In the genomic region with DNA sequence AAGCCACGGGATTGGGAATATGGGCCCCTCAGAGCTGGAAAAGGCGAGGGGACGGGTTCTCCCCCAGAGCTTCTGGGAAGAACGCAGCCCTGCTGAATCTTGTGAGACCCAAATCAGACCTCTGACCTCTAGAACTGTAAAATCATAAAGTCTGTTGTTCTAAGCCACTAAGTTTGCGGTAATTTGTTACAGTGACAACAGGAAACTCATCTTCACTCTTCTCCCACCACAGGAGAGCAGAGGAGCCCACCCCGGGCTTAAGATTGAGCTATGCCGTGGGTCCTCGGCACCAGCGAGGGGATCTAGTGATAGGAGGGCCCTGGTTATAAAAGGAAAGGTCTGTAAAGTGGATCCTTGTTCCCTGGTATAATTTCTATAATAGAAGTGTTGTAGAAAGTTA, we compare ENCODE assay signal across 18 cellular contexts. TPM values are rescaled to one million over a fixed set of nuclear protein-coding genes. Genes with fewer than 3 reads are reported as not detected.
DNase-seq lines count a peak whose midpoint lies in the region; ATAC-seq and TF ChIP-seq lines count a peak whose summit lies in the region.
"Had no signal": no experiment of that assay in that cellular context is flagged by ENCODE, and none has a peak within 500 bp of the region (broad histone marks: within the 10 kb centered on the region; RNA-seq: fewer than 3 reads in every experiment).

No MANE protein-coding gene starts in this region.

- H3K27ac Mint-ChIP-seq in activated T-cell treated with anti-CD3 and anti-CD28 coated beads, Interleukin-2, amount 50 U/mL, for 72 hours, result no peak overlapping the region
- peak overlapping the region; percentile 83 for H3K27ac Mint-ChIP-seq in stimulated activated effector memory CD8-positive, alpha-beta T cell treated with anti-CD3 and anti-CD28 coated beads, Interleukin-12 subunit alpha, Interleukin-12 subunit beta, amount 100 ng/mL, for 72 hours

- H3K4me3 ChIP-seq in Panc1 (ENCODE audit: low read depth in 2 of 2, low read length in 2 of 2), result no peak overlapping the region
- H3K4me3 ChIP-seq: ovary, PC-9, SK-N-MC, skin epidermis, upper lobe of left lung had no signal

- no peaks in the 10 kb centered on the region for H3K9me3 Mint-ChIP-seq in activated T-cell treated with anti-CD3 and anti-CD28 coated beads, Interleukin-2, amount 50 U/mL, for 72 hours
- no peaks in the 10 kb centered on the region for H3K9me3 Mint-ChIP-seq in stimulated activated effector memory CD8-positive, alpha-beta T cell treated with anti-CD3 and anti-CD28 coated beads, Interleukin-12 subunit alpha, Interleukin-12 subunit beta, amount 100 ng/mL, for 72 hours

- no peak for TF ChIP-seq CTCF in Panc1 (IDR thresholded peaks at IDR 0.05)

- no TSS peak for BruUV-seq in Panc1 (replicated peaks; lab: Mats Ljungman, UMichigan)

- no peak for ATAC-seq in activated T-cell treated with anti-CD3 and anti-CD28 coated beads, Interleukin-2, amount 50 U/mL, for 72 hours (replicated peaks in 1 of 2)
- no peak for ATAC-seq in Panc1
- no peak for ATAC-seq in stimulated activated effector memory CD8-positive, alpha-beta T cell treated with anti-CD3 and anti-CD28 coated beads, Interleukin-12 subunit alpha, Interleukin-12 subunit beta, amount 100 ng/mL, for 72 hours
- ATAC-seq in GM19452 (IDR thresholded peaks at IDR 0.05; ENCODE audit: unreplicated experiment), result no peak
- ATAC-seq in HG03457 (IDR thresholded peaks at IDR 0.05; ENCODE audit: unreplicated experiment), result no peak

- H3K27me3 ChIP-seq in Panc1 (ENCODE audit: control insufficient read depth, insufficient read depth, low read length), result no peaks in the 10 kb centered on the region
- H3K27me3 ChIP-seq: ovary, upper lobe of left lung had no signal

- no peak for DNase-seq in activated T-cell treated with anti-CD3 and anti-CD28 coated beads, Interleukin-2, amount 50 U/mL, for 72 hours
- DNase-seq in activated T-cell treated with anti-CD3 and anti-CD28 coated beads, Interleukin-2, amount 50 U/mL, for 48 hours, result no peak
- DNase-seq in Panc1 (ENCODE audit: low read depth, low spot score) (no peak), left kidney (ENCODE audit: low read depth, low spot score) (peak; percentile 51), substantia nigra (lab: John Stamatoyannopoulos, UW) (no peak)
- DNase-seq in stimulated activated effector memory CD8-positive, alpha-beta T cell treated with anti-CD3 and anti-CD28 coated beads, Interleukin-12 subunit alpha, Interleukin-12 subunit beta, amount 100 ng/mL, for 72 hours (ENCODE audit: low spot score in 2 of 2), result no peak
- DNase-seq: central memory CD4-positive, alpha-beta T cell; DMS79 treated with DMSO at 0.1 percent for 48 hours; H7; hippocampal formation; NCI-H1417; PC-9; upper lobe of left lung had no signal

- peaks cover 8% of the 10 kb centered on the region; the same call in 1 of the 2 replicates for H3K36me3 ChIP-seq in Panc1 (ENCODE audit: control insufficient read depth, insufficient read depth, low read length)
- H3K36me3 ChIP-seq: ovary had no signal

- CTCF ChIA-PET in Panc1 (lab: Charles Lee), result no interaction called here

- peaks cover 34% of the 10 kb centered on the region for H3K4me1 Mint-ChIP-seq in activated T-cell treated with anti-CD3 and anti-CD28 coated beads, Interleukin-2, amount 50 U/mL, for 72 hours (ENCODE audit: low read depth)
- peaks cover 68% of the 10 kb centered on the region for H3K4me1 Mint-ChIP-seq in stimulated activated effector memory CD8-positive, alpha-beta T cell treated with anti-CD3 and anti-CD28 coated beads, Interleukin-12 subunit alpha, Interleukin-12 subunit beta, amount 100 ng/mL, for 72 hours

- H3K4me3 Mint-ChIP-seq in activated T-cell treated with anti-CD3 and anti-CD28 coated beads, Interleukin-2, amount 50 U/mL, for 72 hours, result peak overlapping the region; percentile 23 to 50
- peak overlapping the region; percentile 5 for H3K4me3 Mint-ChIP-seq in stimulated activated effector memory CD8-positive, alpha-beta T cell treated with anti-CD3 and anti-CD28 coated beads, Interleukin-12 subunit alpha, Interleukin-12 subunit beta, amount 100 ng/mL, for 72 hours

- intact Hi-C loops in Panc1 (cut with micrococcal nuclease; ENCODE audit: unreplicated experiment), result no loop called here

- in situ Hi-C loops in Panc1 (cut with HindIII; ENCODE audit: low pct_unique_long_range_greater_than_20kb, low sequenced_read_pairs), result no loop called here

- no peaks in the 10 kb centered on the region for H3K27me3 Mint-ChIP-seq in activated T-cell treated with anti-CD3 and anti-CD28 coated beads, Interleukin-2, amount 50 U/mL, for 72 hours (ENCODE audit: low read depth)

- H3K27ac ChIP-seq in Panc1 (ENCODE audit: low read length) (peak overlapping the region; percentile 3; the same call in 1 of the 2 replicates), substantia nigra (ENCODE audit: low read depth, low read length, poor library complexity, severe bottlenecking) (no peak overlapping the region)
- H3K27ac ChIP-seq: ovary, PC-9, SK-N-MC had no signal

- POLR2A ChIA-PET in Panc1 (lab: Charles Lee), result interaction anchor here (0.6 kb wide), 1 partner anchor 12 kb away, joined by 5 read pairs; no protein-coding TSS in a partner anchor

- no peaks in the 10 kb centered on the region for H3K9me3 ChIP-seq in Panc1 (ENCODE audit: control insufficient read depth, insufficient read depth, low read depth, low read length)
- H3K9me3 ChIP-seq: ovary, upper lobe of left lung had no signal

- H3K4me1 ChIP-seq in Panc1 (ENCODE audit: control insufficient read depth, insufficient read depth, low read length), result peaks cover 62% of the 10 kb centered on the region

- H3K36me3 Mint-ChIP-seq in activated T-cell treated with anti-CD3 and anti-CD28 coated beads, Interleukin-2, amount 50 U/mL, for 72 hours (ENCODE audit: insufficient read depth in 2 of 2), result peaks cover 0 to 7% of the 10 kb centered on the region in 2 donors
- peaks cover 40% of the 10 kb centered on the region for H3K36me3 Mint-ChIP-seq in stimulated activated effector memory CD8-positive, alpha-beta T cell treated with anti-CD3 and anti-CD28 coated beads, Interleukin-12 subunit alpha, Interleukin-12 subunit beta, amount 100 ng/mL, for 72 hours

RNA-seq across cellular contexts. Expression of a gene that starts 7.5 kb away (rescaled TPM):
- total RNA-seq in activated T-cell treated with anti-CD3 and anti-CD28 coated beads, Interleukin-2, amount 50 U/mL, for 72 hours, result 10 to 100 TPM; 17.1 to 17.5 TPM
- 124 TPM for total RNA-seq in Panc1 (2021; ENCODE audit: unreplicated experiment)
- 115 TPM for polyA plus RNA-seq in Panc1 (2012; ENCODE audit: insufficient read length)
